Comparison of ENCODE assay signal across 30 cellular contexts in genomic region chr16:71338193-71338592, GRCh38. TPM values are rescaled to one million over a fixed set of nuclear protein-coding genes. Genes with fewer than 3 reads are reported as not detected.
DNase-seq lines count a peak whose midpoint lies in the region; ATAC-seq, FAIRE-seq and TF ChIP-seq lines count a peak whose summit lies in the region.
"Had no signal": no experiment of that assay in that cellular context is flagged by ENCODE, and none has a peak within 500 bp of the region (broad histone marks: within the 10 kb centered on the region; RNA-seq: fewer than 3 reads in every experiment).

No MANE protein-coding gene starts in this region.

- no peaks in the 10 kb centered on the region for H3K36me3 Mint-ChIP-seq in activated naive CD8-positive, alpha-beta T cell treated with anti-CD3 and anti-CD28 coated beads, Interleukin-2, amount 10 ng/mL, durations not matched to agents 7 days and 5 days
- peaks cover 2% of the 10 kb centered on the region for H3K36me3 Mint-ChIP-seq in activated naive CD8-positive, alpha-beta T cell treated with anti-CD3 and anti-CD28 coated beads, Interleukin-2, amount 50 U/mL, for 24 hours (ENCODE audit: low read depth)
- no peaks in the 10 kb centered on the region for H3K36me3 Mint-ChIP-seq in natural killer cell
- H3K36me3 Mint-ChIP-seq: neural progenitor cell, T-cell had no signal

- in situ Hi-C loops in mammary epithelial cell (cut with MboI; ENCODE audit: low sequenced_read_pairs in 2 of 2): no loop called here

- H3K4me3 Mint-ChIP-seq in activated naive CD8-positive, alpha-beta T cell treated with anti-CD3 and anti-CD28 coated beads, Interleukin-2, amount 10 ng/mL, durations not matched to agents 7 days and 5 days: no peak overlapping the region
- H3K4me3 Mint-ChIP-seq in activated naive CD8-positive, alpha-beta T cell treated with anti-CD3 and anti-CD28 coated beads, Interleukin-2, amount 50 U/mL, for 24 hours: no peak overlapping the region
- H3K4me3 Mint-ChIP-seq in natural killer cell: no peak overlapping the region
- H3K4me3 Mint-ChIP-seq: central memory CD8-positive, alpha-beta T cell; neural progenitor cell; T-cell had no signal

- H3K27ac ChIP-seq in mammary epithelial cell (ENCODE audit: insufficient read depth, low read depth, low read length): peak overlapping the region; percentile 82
- H3K27ac ChIP-seq: 22Rv1, BLaER1, GM23248, left lung, neural progenitor cell, psoas muscle, stomach, upper lobe of right lung, VCaP had no signal

- H3K36me3 ChIP-seq in mammary epithelial cell (ENCODE audit: insufficient read depth, low read length): no peaks in the 10 kb centered on the region
- H3K36me3 ChIP-seq in BE2C: no peaks in the 10 kb centered on the region
- H3K36me3 ChIP-seq: BLaER1, left lung, neural progenitor cell, stomach, upper lobe of right lung had no signal

- H3K27me3 Mint-ChIP-seq in activated naive CD8-positive, alpha-beta T cell treated with anti-CD3 and anti-CD28 coated beads, Interleukin-2, amount 10 ng/mL, durations not matched to agents 7 days and 5 days: peaks cover 14% of the 10 kb centered on the region
- H3K27me3 Mint-ChIP-seq in activated naive CD8-positive, alpha-beta T cell treated with anti-CD3 and anti-CD28 coated beads, Interleukin-2, amount 50 U/mL, for 24 hours: peaks cover 19% of the 10 kb centered on the region
- H3K27me3 Mint-ChIP-seq in natural killer cell (ENCODE audit: low read depth in 2 of 2): peaks cover 26 to 30% of the 10 kb centered on the region in 2 donors

- BruUV-seq in mammary epithelial cell (replicated peaks; lab: Mats Ljungman, UMichigan): no TSS peak

- peak overlapping the region; percentile 13 for H3K27ac Mint-ChIP-seq in activated naive CD8-positive, alpha-beta T cell treated with anti-CD3 and anti-CD28 coated beads, Interleukin-2, amount 10 ng/mL, durations not matched to agents 7 days and 5 days
- no peak overlapping the region for H3K27ac Mint-ChIP-seq in activated naive CD8-positive, alpha-beta T cell treated with anti-CD3 and anti-CD28 coated beads, Interleukin-2, amount 50 U/mL, for 24 hours
- no peak overlapping the region for H3K27ac Mint-ChIP-seq in natural killer cell
- H3K27ac Mint-ChIP-seq: IgD-negative memory B cell, neural progenitor cell, T-cell had no signal

- H3K9me3 Mint-ChIP-seq in activated naive CD8-positive, alpha-beta T cell treated with anti-CD3 and anti-CD28 coated beads, Interleukin-2, amount 10 ng/mL, durations not matched to agents 7 days and 5 days: no peaks in the 10 kb centered on the region
- peaks cover 7% of the 10 kb centered on the region for H3K9me3 Mint-ChIP-seq in activated naive CD8-positive, alpha-beta T cell treated with anti-CD3 and anti-CD28 coated beads, Interleukin-2, amount 50 U/mL, for 24 hours
- H3K9me3 Mint-ChIP-seq in natural killer cell: no peaks in the 10 kb centered on the region
- H3K9me3 Mint-ChIP-seq: neural progenitor cell had no signal

- no peak for DNase-seq in activated naive CD8-positive, alpha-beta T cell treated with anti-CD3 and anti-CD28 coated beads, Interleukin-2, amount 10 ng/mL, durations not matched to agents 7 days and 5 days
- no peak for DNase-seq in activated naive CD8-positive, alpha-beta T cell treated with anti-CD3 and anti-CD28 coated beads, Interleukin-2, amount 50 U/mL, for 24 hours
- DNase-seq in NCI-H226 (peak; percentile 70), mammary epithelial cell (peak; percentile 88), urothelium cell line (ENCODE audit: low spot score) (peak; percentile 64), natural killer cell (no peak), BE2C (no peak), DMS 273 (lab: John Stamatoyannopoulos, UW; ENCODE audit: unreplicated experiment) (no peak)
- DNase-seq: activated CD4-positive, alpha-beta T cell treated with anti-CD3 and anti-CD28 coated beads, Interleukin-2, amount 50 U/mL, for 48 hours; activated T-cell treated with anti-CD3 and anti-CD28 coated beads for 4 hours; amygdala; effector CD4-positive, alpha-beta T cell; GM23248; left lung; NCI-H1930; NCI-H446; psoas muscle; Right ventricle myocardium superior; small intestine; stimulated activated CD4-positive, alpha-beta T cell treated with anti-CD3 and anti-CD28 coated beads, Interleukin-4, amount 100 ng/mL, for 1 hour; stomach; T-cell; upper lobe of right lung had no signal

- peaks cover 24% of the 10 kb centered on the region for H3K4me1 ChIP-seq in mammary epithelial cell (ENCODE audit: insufficient read depth, low read length)
- H3K4me1 ChIP-seq in BE2C: no peaks in the 10 kb centered on the region
- H3K4me1 ChIP-seq: BLaER1, left lung, neural progenitor cell, psoas muscle, stomach, upper lobe of right lung had no signal

- POLR2A ChIA-PET in activated naive CD8-positive, alpha-beta T cell treated with anti-CD3 and anti-CD28 coated beads, Interleukin-2, amount 10 ng/mL, durations not matched to agents 7 days and 5 days (lab: Charles Lee): no interaction called here

- dilution Hi-C loops in mammary epithelial cell (cut with HindIII; ENCODE audit: low sequenced_read_pairs): no loop called here

- no peaks in the 10 kb centered on the region for H3K79me2 ChIP-seq in mammary epithelial cell (ENCODE audit: insufficient read depth, low read length)

- peaks cover 2% of the 10 kb centered on the region for H3K4me1 Mint-ChIP-seq in activated naive CD8-positive, alpha-beta T cell treated with anti-CD3 and anti-CD28 coated beads, Interleukin-2, amount 10 ng/mL, durations not matched to agents 7 days and 5 days
- no peaks in the 10 kb centered on the region for H3K4me1 Mint-ChIP-seq in activated naive CD8-positive, alpha-beta T cell treated with anti-CD3 and anti-CD28 coated beads, Interleukin-2, amount 50 U/mL, for 24 hours
- H3K4me1 Mint-ChIP-seq in natural killer cell: peaks cover 0 to 5% of the 10 kb centered on the region in 2 donors
- H3K4me1 Mint-ChIP-seq: central memory CD8-positive, alpha-beta T cell; IgD-negative memory B cell; neural progenitor cell; T-cell had no signal

- no peak for FAIRE-seq in urothelium cell line (lab: Jason Lieb, UNC)
- FAIRE-seq: small intestine had no signal

- H3K9me3 ChIP-seq in mammary epithelial cell (replicated peaks; ENCODE audit: insufficient read depth, low read length): no peaks in the 10 kb centered on the region
- no peaks in the 10 kb centered on the region; the same call in 1 of the 2 replicates for H3K9me3 ChIP-seq in BE2C
- H3K9me3 ChIP-seq: BLaER1, left lung, stomach, upper lobe of right lung had no signal

- H4K20me1 ChIP-seq in mammary epithelial cell (ENCODE audit: insufficient read depth, low read length): no peaks in the 10 kb centered on the region
- H4K20me1 ChIP-seq: BLaER1 had no signal

- ATAC-seq in activated naive CD8-positive, alpha-beta T cell treated with anti-CD3 and anti-CD28 coated beads, Interleukin-2, amount 10 ng/mL, durations not matched to agents 7 days and 5 days (ENCODE audit: low read depth): no peak
- no peak for ATAC-seq in activated naive CD8-positive, alpha-beta T cell treated with anti-CD3 and anti-CD28 coated beads, Interleukin-2, amount 50 U/mL, for 24 hours
- ATAC-seq in natural killer cell: no peak
- ATAC-seq: left lung, psoas muscle, T-cell, upper lobe of right lung had no signal

- peak overlapping the region; percentile 48 for H3K4me2 ChIP-seq in mammary epithelial cell (ENCODE audit: insufficient read depth, low read depth, low read length)
- H3K4me2 ChIP-seq: BLaER1, neural progenitor cell had no signal

- WGBS in mammary epithelial cell (ENCODE audit: low coverage, missing lambda C conversion rate): 0% methylated on average over 1 of the region's 2 CpGs

- peak overlapping the region; percentile 38 for H3K9ac ChIP-seq in mammary epithelial cell (ENCODE audit: insufficient read depth, low read length)
- H3K9ac ChIP-seq: BLaER1, GM23248, neural progenitor cell had no signal

- intact Hi-C loops in mammary epithelial cell (cut with micrococcal nuclease) (loop anchor here (1.0 kb wide), 1 partner anchor 49 kb away; the partner anchor contains the start of gene CMTR2), natural killer cell (cut with micrococcal nuclease) (no loop called here)

- H3K4me3 ChIP-seq in mammary epithelial cell (replicated peaks in 1 of 3; ENCODE audit: insufficient read depth in 1 of 3, low read depth in 2 of 3, low read length in 3 of 3): no peak overlapping the region
- no peak overlapping the region for H3K4me3 ChIP-seq in BE2C (ENCODE audit: low read depth, low read length)
- H3K4me3 ChIP-seq: BLaER1, GM23248, left lung, neural progenitor cell, psoas muscle, stomach, upper lobe of right lung had no signal

- TF ChIP-seq CTCF in mammary epithelial cell (conservative IDR thresholded peaks at IDR 0.05 in 1 of 2, IDR thresholded peaks at IDR 0.05 in 1 of 2; ENCODE audit: extremely low read depth in 1 of 2, insufficient read depth in 1 of 2, low read depth in 1 of 2, low read length in 2 of 2) (no peak), natural killer cell (IDR thresholded peaks at IDR 0.05) (no peak), BE2C (IDR thresholded peaks at IDR 0.05; ENCODE audit: low read depth, low read length) (no peak)

- CTCF ChIA-PET in mammary epithelial cell (lab: Charles Lee; ENCODE audit: low non-redundant PET): no interaction called here

- peak overlapping the region; percentile 18 for H2AFZ ChIP-seq in mammary epithelial cell (ENCODE audit: low read depth, low read length)
- H2AFZ ChIP-seq: GM23248, neural progenitor cell had no signal

- H3K27me3 ChIP-seq in mammary epithelial cell (ENCODE audit: insufficient read depth, low read length): no peaks in the 10 kb centered on the region
- H3K27me3 ChIP-seq in BE2C: no peaks in the 10 kb centered on the region; the same call in 1 of the 2 replicates
- H3K27me3 ChIP-seq: BLaER1, neural progenitor cell had no signal

RNA-seq across cellular contexts. Expression of gene CALB2, which starts 20.3 kb away (rescaled TPM):
- total RNA-seq in activated naive CD8-positive, alpha-beta T cell treated with anti-CD3 and anti-CD28 coated beads, Interleukin-2, amount 10 ng/mL, durations not matched to agents 7 days and 5 days: not detected
- total RNA-seq in mammary epithelial cell: 10 to 100 TPM in 1 of 2 donors, 1 to 10 TPM in 1; 1.5 to 16.7 TPM
- 2.6 TPM for polyA plus RNA-seq in mammary epithelial cell
- not detected for polyA minus RNA-seq in mammary epithelial cell
- total RNA-seq in natural killer cell: not detected
- not detected for polyA plus RNA-seq in BE2C (2012; ENCODE audit: insufficient read depth, insufficient read length, low read depth)
- total RNA-seq: glomerular endothelial cell, T-cell had no signal
- polyA plus RNA-seq: IgD-negative memory B cell had no signal

RNA-seq across cellular contexts. Expression of gene CMTR2, which starts 49.0 kb away (rescaled TPM):
- total RNA-seq in activated naive CD8-positive, alpha-beta T cell treated with anti-CD3 and anti-CD28 coated beads, Interleukin-2, amount 10 ng/mL, durations not matched to agents 7 days and 5 days: 10 to 100 TPM; 23.7 to 24.3 TPM
- 10 to 100 TPM; 24.1 to 36.5 TPM for total RNA-seq in mammary epithelial cell
- 11.3 TPM for polyA plus RNA-seq in mammary epithelial cell
- 7.9 TPM for polyA minus RNA-seq in mammary epithelial cell
- 10 to 100 TPM; 18.1 to 37.2 (median 23.1) TPM for total RNA-seq in natural killer cell
- polyA plus RNA-seq in BE2C (2012; ENCODE audit: insufficient read depth, insufficient read length, low read depth): 7.1 TPM

Comparison
In these comparisons a context has a peak if more than half of its experiments do, and no peak if none do; other contexts are left out.
1. DNase-seq: peak in NCI-H226 (single experiment), mammary epithelial cell (single experiment) and urothelium cell line (single experiment); none in activated naive CD8-positive, alpha-beta T cell treated with anti-CD3 and anti-CD28 coated beads, Interleukin-2, amount 10 ng/mL, durations not matched to agents 7 days and 5 days (single experiment), activated naive CD8-positive, alpha-beta T cell treated with anti-CD3 and anti-CD28 coated beads, Interleukin-2, amount 50 U/mL, for 24 hours (single experiment), natural killer cell (single experiment), BE2C (single experiment) and DMS 273 (single experiment).